ENCODE assay signal across 8 cellular contexts in the genomic region with DNA sequence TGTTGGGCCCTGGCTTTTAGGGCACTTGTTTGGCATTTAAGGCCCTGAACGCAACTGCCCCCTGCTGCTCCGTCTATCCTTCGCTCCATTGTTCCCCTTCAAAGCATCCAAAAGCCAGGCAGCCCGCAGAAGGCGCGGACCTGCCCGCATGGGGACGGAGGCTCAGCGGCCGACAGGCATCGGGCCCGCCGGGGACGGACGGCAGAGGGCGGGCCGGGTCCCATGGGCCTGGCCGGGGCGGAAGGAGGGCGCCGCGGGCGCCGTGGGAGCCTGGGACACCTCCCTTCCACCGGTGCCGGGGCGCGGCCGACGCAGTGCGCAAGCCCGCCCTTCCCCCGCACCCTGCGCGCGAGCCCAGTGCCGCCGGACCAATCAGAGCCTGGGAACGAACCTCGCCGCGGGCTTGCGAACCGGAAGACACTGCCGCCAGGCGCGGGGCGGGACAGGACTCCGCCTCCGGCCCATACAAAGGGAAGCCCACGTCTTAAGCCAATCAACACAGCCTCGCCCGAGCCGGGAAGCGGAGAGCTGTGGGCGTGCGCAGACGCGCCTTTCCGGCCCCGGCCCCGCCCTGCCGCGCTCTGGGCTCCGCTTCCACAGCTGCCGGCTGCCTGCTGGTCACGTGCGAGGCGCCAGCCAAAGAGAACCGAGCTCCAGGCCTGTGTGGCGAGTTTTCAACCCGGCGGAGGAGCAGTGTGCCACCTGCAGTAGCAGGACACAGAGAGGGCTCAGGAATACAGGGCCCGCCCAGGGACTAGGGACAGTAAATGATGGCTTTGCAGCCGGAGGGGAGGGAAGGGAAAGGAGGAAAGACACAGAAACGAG. TPM values are rescaled to one million over a fixed set of nuclear protein-coding genes. Genes with fewer than 3 reads are reported as not detected.
DNase-seq lines count a peak whose midpoint lies in the region; ATAC-seq and TF ChIP-seq lines count a peak whose summit lies in the region.

No MANE protein-coding gene starts in this region.

- H3K36me3 ChIP-seq in HUES48 (ENCODE audit: control insufficient read depth, insufficient read depth, low read length) (peaks cover 25% of the 10 kb centered on the region), NT2/D1 (ENCODE audit: insufficient read depth, insufficient read length, low read length) (peaks cover 35% of the 10 kb centered on the region), endodermal cell (ENCODE audit: control insufficient read depth, insufficient read depth, low read length) (peaks cover 8% of the 10 kb centered on the region)

- peak overlapping the region; percentile 73 for H3K4me3 ChIP-seq in HUES48 (ENCODE audit: low read depth, low read length)
- H3K4me3 ChIP-seq in NT2/D1 (ENCODE audit: insufficient read length, low read depth): peak overlapping the region; percentile 50
- H3K4me3 ChIP-seq in endodermal cell (ENCODE audit: low read length): peak overlapping the region; percentile 82

- WGBS in endodermal cell (ENCODE audit: insufficient coverage in 1 of 2, insufficient read length in 1 of 2), 2 experiments: 0% methylated on average over 73 of the region's 76 CpGs; no CpG with 5 or more reads in 1 of the 2 experiments

- no peak for TF ChIP-seq CTCF in endodermal cell (conservative IDR thresholded peaks at IDR 0.05)

- peaks cover 2% of the 10 kb centered on the region for H3K4me1 Mint-ChIP-seq in endodermal cell

- DNase-seq in D341Med (ENCODE audit: low spot score) (peak; percentile 89), NT2/D1 (ENCODE audit: low read depth, low spot score) (peak; percentile 87), endodermal cell (peak; percentile 96), mesenteric fat pad (ENCODE audit: low spot score) (peak; percentile 98)
- peak; percentile 73 for DNase-seq in activated CD8-positive, alpha-beta memory T cell treated with anti-CD3 and anti-CD28 coated beads, Interleukin-2, amount 50 U/mL, for 24 hours (ENCODE audit: extremely low read depth)
- peak; percentile 70 for DNase-seq in stimulated activated CD8-positive, alpha-beta memory T cell treated with anti-CD3 and anti-CD28 coated beads, Interleukin-15, amount 100 ng/mL, for 1 hour (ENCODE audit: low read depth)

- H3K4me3 Mint-ChIP-seq in endodermal cell: peak overlapping the region; percentile 71

- H3K27me3 ChIP-seq in HUES48 (ENCODE audit: control insufficient read depth, insufficient read depth, low read length) (no peaks in the 10 kb centered on the region), NT2/D1 (ENCODE audit: insufficient read depth, insufficient read length) (no peaks in the 10 kb centered on the region), endodermal cell (ENCODE audit: control insufficient read depth, insufficient read depth, low read length, poor library complexity, severe bottlenecking) (no peaks in the 10 kb centered on the region)

- H3K9ac ChIP-seq in HUES48 (ENCODE audit: low read depth, low read length) (peak overlapping the region; percentile 78), NT2/D1 (ENCODE audit: insufficient read length, low read depth) (peak overlapping the region; percentile 76), endodermal cell (ENCODE audit: extremely low read depth, low read length, poor library complexity, severe bottlenecking) (peak overlapping the region; percentile 79)

- H3K27me3 Mint-ChIP-seq in endodermal cell (ENCODE audit: insufficient read depth): no peaks in the 10 kb centered on the region

- H3K36me3 Mint-ChIP-seq in endodermal cell (ENCODE audit: low read depth): peaks cover 13% of the 10 kb centered on the region

- H3K9me3 ChIP-seq in HUES48 (ENCODE audit: control insufficient read depth, insufficient read depth, low read length): peaks cover 27% of the 10 kb centered on the region
- no peaks in the 10 kb centered on the region for H3K9me3 ChIP-seq in NT2/D1 (ENCODE audit: insufficient read depth, low read length)
- no peaks in the 10 kb centered on the region for H3K9me3 ChIP-seq in endodermal cell (ENCODE audit: control insufficient read depth, low read length)

- peak; percentile 66 for ATAC-seq in GM21423 (IDR thresholded peaks at IDR 0.05; ENCODE audit: unreplicated experiment)

- H3K27ac Mint-ChIP-seq in endodermal cell: peak overlapping the region; percentile 86

- peaks cover 70% of the 10 kb centered on the region for H3K9me3 Mint-ChIP-seq in endodermal cell

- H3K27ac ChIP-seq in HUES48 (ENCODE audit: low read depth, low read length): peak overlapping the region; percentile 95
- H3K27ac ChIP-seq in endodermal cell (ENCODE audit: low read depth, low read length): peak overlapping the region; percentile 94

- H3K4me1 ChIP-seq in HUES48 (ENCODE audit: control insufficient read depth, insufficient read depth, low read length): peaks cover 12% of the 10 kb centered on the region
- no peaks in the 10 kb centered on the region for H3K4me1 ChIP-seq in NT2/D1 (ENCODE audit: insufficient read depth, insufficient read length)
- no peaks in the 10 kb centered on the region for H3K4me1 ChIP-seq in endodermal cell (ENCODE audit: control insufficient read depth, insufficient read depth, low read length)

RNA-seq across cellular contexts. Expression of a gene that starts 2.1 kb away (rescaled TPM):
- total RNA-seq in endodermal cell (10 to 100 TPM; 56.0 to 65.0 TPM), mesenteric fat pad (43.0 TPM)
- polyA plus RNA-seq in endodermal cell (2013, experiment 1 of 2): 10.5 TPM
- 10.0 TPM for polyA plus RNA-seq in endodermal cell (2013, experiment 2 of 2)

RNA-seq across cellular contexts. Expression of a gene that starts 6.7 kb away (rescaled TPM):
- 10 to 100 TPM; 91.6 to 99.3 TPM for total RNA-seq in endodermal cell
- polyA plus RNA-seq in endodermal cell (2013, experiment 1 of 2): 99.4 TPM
- polyA plus RNA-seq in endodermal cell (2013, experiment 2 of 2): 86.3 TPM
- total RNA-seq in mesenteric fat pad: 118 TPM

RNA-seq across cellular contexts. Expression of a gene that starts 16.3 kb away (rescaled TPM):
- total RNA-seq in endodermal cell (10 to 100 TPM; 12.0 to 17.5 TPM), mesenteric fat pad (34.5 TPM)
- 9.5 TPM for polyA plus RNA-seq in endodermal cell (2013, experiment 1 of 2)
- polyA plus RNA-seq in endodermal cell (2013, experiment 2 of 2): 7.5 TPM

RNA-seq across cellular contexts. Expression of a gene that starts 23.7 kb away (rescaled TPM):
- total RNA-seq in endodermal cell (not detected), mesenteric fat pad (7.2 TPM)
- polyA plus RNA-seq in endodermal cell (2013, experiment 1 of 2): not detected
- not detected for polyA plus RNA-seq in endodermal cell (2013, experiment 2 of 2)

RNA-seq across cellular contexts. Expression of a gene that starts 42.2 kb away (rescaled TPM):
- total RNA-seq in endodermal cell (10 to 100 TPM in 1 of 2 donors, 1 to 10 TPM in 1; 7.5 to 29.0 TPM), mesenteric fat pad (2.4 TPM)
- polyA plus RNA-seq in endodermal cell (2013, experiment 1 of 2): 42.4 TPM
- 36.6 TPM for polyA plus RNA-seq in endodermal cell (2013, experiment 2 of 2)

Comparison
In these comparisons a context has a peak if more than half of its experiments do, and no peak if none do; other contexts are left out.
1. Peak in every context shown above with its lines: DNase-seq, ATAC-seq, H3K4me3 ChIP-seq and H3K27ac ChIP-seq.